ENCODE assay signal across 8 cellular contexts in genomic region chr12:111492979-111493378, GRCh38.
DNase-seq lines count a peak whose midpoint lies in the region; TF ChIP-seq lines count a peak whose summit lies in the region.
"Not testable (repeated sequence)": the region's sequence is repeated elsewhere in the genome, so short reads cannot be mapped to it uniquely, and the experiment has no call there.

No MANE protein-coding gene starts in this region.

- not testable (repeated sequence) for H3K27me3 ChIP-seq in testis

- DNase-seq in ACHN (peak; percentile 81), HCEC 1CT (peak; percentile 63), MV-4-11 (lab: John Stamatoyannopoulos, UW) (peak; percentile 3), amniotic epithelial cell (ENCODE audit: low read depth) (peak; percentile 78), choroid plexus epithelial cell (ENCODE audit: low read depth) (peak; percentile 33), fibroblast of the aortic adventitia (ENCODE audit: low read depth) (peak; percentile 17), myocyte (ENCODE audit: low read depth) (peak; percentile 73)
- DNase-seq in testis, result not testable (repeated sequence)

- H3K36me3 ChIP-seq in testis (ENCODE audit: low read depth, missing control alignments), result not testable (repeated sequence)

- H3K27ac ChIP-seq in testis, result peak overlapping the region; percentile 71 to 77

- TF ChIP-seq CTCF in choroid plexus epithelial cell (conservative IDR thresholded peaks at IDR 0.05; ENCODE audit: low read depth, low read length); fibroblast of the aortic adventitia (IDR thresholded peaks at IDR 0.05; ENCODE audit: insufficient read depth, low read length); testis (IDR thresholded peaks at IDR 0.05): not testable (repeated sequence)

- not testable (repeated sequence) for H3K4me1 ChIP-seq in testis

- in situ Hi-C loops in ACHN (cut with HindIII; ENCODE audit: low pct_ligation_motif_present, low pct_unique_long_range_greater_than_20kb, low sequenced_read_pairs), result not testable (repeated sequence)

- H3K4me3 ChIP-seq in choroid plexus epithelial cell (ENCODE audit: low read depth, low read length); fibroblast of the aortic adventitia (ENCODE audit: low read depth, low read length); testis: not testable (repeated sequence)

- intact Hi-C loops in testis (cut with DNase I; ENCODE audit: low total_unique reads), result not testable (repeated sequence)

- H3K9me3 ChIP-seq in testis, result not testable (repeated sequence)

- WGBS in testis, 2 donors, result 75 to 85% methylated on average over 7 of the region's 7 CpGs

- TF ChIP-seq POLR2A in testis (IDR thresholded peaks at IDR 0.05), result not testable (repeated sequence)
